ENCODE assay signal across 14 cellular contexts in the genomic region with DNA sequence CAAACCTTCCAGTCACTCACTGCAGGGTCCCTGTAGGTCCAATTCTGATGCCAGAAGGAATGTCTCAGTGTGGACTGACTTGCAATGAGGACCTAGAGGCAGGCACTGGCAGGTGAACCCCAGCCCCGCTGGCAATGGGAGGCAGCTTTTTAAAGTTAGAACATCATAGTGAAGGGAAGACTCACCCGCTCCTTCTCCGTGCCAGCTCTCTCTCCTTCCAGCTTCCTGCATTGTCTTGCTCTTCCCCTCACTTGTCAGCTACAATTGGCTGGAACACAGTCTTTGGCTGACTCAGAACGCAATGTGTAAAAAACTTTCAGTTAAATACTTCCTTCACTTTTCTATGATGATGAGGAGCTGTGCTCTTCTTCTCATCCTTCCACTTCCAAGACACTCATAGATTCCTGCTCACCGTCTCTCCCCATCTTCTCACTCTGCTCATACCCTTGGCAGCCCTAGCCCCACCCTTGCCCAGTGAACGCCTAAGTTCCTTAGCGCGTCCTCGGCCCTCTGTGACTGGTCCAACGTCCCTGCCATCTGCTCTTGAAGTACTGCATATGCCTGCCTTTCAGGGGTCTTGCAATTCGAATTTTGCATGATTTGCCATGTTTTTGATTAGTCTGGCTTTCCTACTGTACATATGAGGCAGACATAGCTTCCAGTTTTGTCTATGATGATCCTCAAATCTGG.
"Had no signal": no experiment of that assay in that cellular context is flagged by ENCODE, and none has a peak within 500 bp of the region (broad histone marks: within the 10 kb centered on the region; RNA-seq: fewer than 3 reads in every experiment).

No MANE protein-coding gene starts in this region.

- DNase-seq: activated CD4-positive, alpha-beta T cell treated with anti-CD3 and anti-CD28 coated beads, Interleukin-2, amount 10 ng/mL, durations not matched to agents 7 days and 5 days; activated CD8-positive, alpha-beta memory T cell treated with anti-CD3 and anti-CD28 coated beads, Interleukin-2, amount 50 U/mL, for 4 hours; activated CD8-positive, alpha-beta T cell treated with anti-CD3 and anti-CD28 coated beads, Interleukin-2, amount 10 ng/mL, durations not matched to agents 7 days and 5 days; activated effector memory CD4-positive, alpha-beta T cell treated with Interleukin-2 at 50 U/mL for 16 hours; activated naive CD4-positive, alpha-beta T cell treated with anti-CD3 and anti-CD28 coated beads, Interleukin-2, amount 10 ng/mL, durations not matched to agents 7 days and 5 days; activated naive CD8-positive, alpha-beta T cell treated with anti-CD3 and anti-CD28 coated beads, Interleukin-2, amount 50 U/mL, for 24 hours; activated T-cell treated with anti-CD3 and anti-CD28 coated beads, Interleukin-2, amount 50 U/mL, for 4 hours; aorta; effector CD8-positive, alpha-beta T cell; kidney glomerular epithelial cell; left ventricle myocardium superior; naive B cell; stimulated activated naive B cell treated with anti-CD40 and anti-IgM and Interleukin-4, amounts not matched to agents 10 μg/mL and 1 μg/mL and 100 μg/mL, for 72 hours; tibial artery had no signal

- H3K4me3 ChIP-seq: tibial artery had no signal
